In genomic region chr1:24308365-24309015, GRCh38 we compare ENCODE assay signal across 13 cellular contexts. TPM values are rescaled to one million over a fixed set of nuclear protein-coding genes. Genes with fewer than 3 reads are reported as not detected.
A peak's percentile ranks its signal among the peaks of the same experiment; 100 is the strongest.
DNase-seq lines count a peak whose midpoint lies in the region; ATAC-seq, FAIRE-seq and TF ChIP-seq lines count a peak whose summit lies in the region.
"Had no signal": no experiment of that assay in that cellular context is flagged by ENCODE, and none has a peak within 500 bp of the region (broad histone marks: within the 10 kb centered on the region; RNA-seq: fewer than 3 reads in every experiment).

No MANE protein-coding gene starts in this region.

- H3K9me2 ChIP-seq in GM23338 (ENCODE audit: insufficient read depth): 0 out of 2 replicates have a peak, but pooled peaks cover 3% of the 10 kb centered on the region

- ATAC-seq in A549 (peak; percentile 56 to 85; a peak in 3 of 6 replicates), GM23338 (peak; percentile 82), SK-N-SH treated with all-trans-retinoic acid at 6 μM for 48 hours (peak; percentile 81)
- ATAC-seq in activated CD4-positive, alpha-beta T cell treated with anti-CD3 and anti-CD28 coated beads for 36 hours: no peak
- ATAC-seq in stimulated activated effector memory CD8-positive, alpha-beta T cell treated with anti-CD3 and anti-CD28 coated beads, Interleukin-12 subunit alpha, Interleukin-12 subunit beta, amount 100 ng/mL, for 72 hours: no peak
- no peak for ATAC-seq in stimulated activated naive CD8-positive, alpha-beta T cell treated with anti-CD3 and anti-CD28 coated beads, Interleukin-15, Interleukin-2, amounts not matched to agents 100 U/mL and 50 U/mL, for 24 hours

- 65% methylated on average over 7 of the region's 7 CpGs for WGBS in A549 (ENCODE audit: missing lambda C conversion rate)

- peaks cover 2% of the 10 kb centered on the region for H3K27me3 Mint-ChIP-seq in GM23338 (ENCODE audit: insufficient read depth, low read depth, poor library complexity)
- peaks cover 21% of the 10 kb centered on the region for H3K27me3 Mint-ChIP-seq in activated CD4-positive, alpha-beta T cell treated with anti-CD3 and anti-CD28 coated beads for 36 hours

- TF ChIP-seq CTCF in A549 (IDR thresholded peaks at IDR 0.05) (no peak), GM23338 (conservative IDR thresholded peaks at IDR 0.05; ENCODE audit: low read depth in 2 of 2) (peak; percentile 59 to 60), foreskin fibroblast (IDR thresholded peaks at IDR 0.05; ENCODE audit: low read depth, low read length) (peak; percentile 46)

- peak in 1 of 2 experiments; percentile 53 for DNase-seq in A549 (ENCODE audit: low read depth in 1 of 2, low spot score in 1 of 2)
- DNase-seq in GM23338 (ENCODE audit: low spot score): peak; percentile 88
- DNase-seq in foreskin fibroblast: peak in 1 of 2 donors; percentile 28
- DNase-seq in UCSD-AML1 (lab: John Stamatoyannopoulos, UW; ENCODE audit: unreplicated experiment): no peak
- DNase-seq in activated CD4-positive, alpha-beta T cell treated with anti-CD3 and anti-CD28 coated beads for 36 hours: no peak
- no peak for DNase-seq in stimulated activated effector memory CD8-positive, alpha-beta T cell treated with anti-CD3 and anti-CD28 coated beads, Interleukin-12 subunit alpha, Interleukin-12 subunit beta, amount 100 ng/mL, for 72 hours (ENCODE audit: low spot score in 2 of 2)
- no peak for DNase-seq in stimulated activated naive CD8-positive, alpha-beta T cell treated with anti-CD3 and anti-CD28 coated beads, Interleukin-15, Interleukin-2, amounts not matched to agents 100 U/mL and 50 U/mL, for 24 hours
- DNase-seq: BE2C, NCI-H2107, SJCRH30 had no signal

- H3K4me1 Mint-ChIP-seq in GM23338: peaks cover 61% of the 10 kb centered on the region
- H3K4me1 Mint-ChIP-seq in activated CD4-positive, alpha-beta T cell treated with anti-CD3 and anti-CD28 coated beads for 36 hours: peaks cover 7% of the 10 kb centered on the region
- no peaks in the 10 kb centered on the region for H3K4me1 Mint-ChIP-seq in stimulated activated effector memory CD8-positive, alpha-beta T cell treated with anti-CD3 and anti-CD28 coated beads, Interleukin-12 subunit alpha, Interleukin-12 subunit beta, amount 100 ng/mL, for 72 hours

- no peaks in the 10 kb centered on the region for H3K79me2 ChIP-seq in GM23338 (replicated peaks; ENCODE audit: insufficient read depth)

- H3K9me3 Mint-ChIP-seq in GM23338: no peaks in the 10 kb centered on the region
- no peaks in the 10 kb centered on the region for H3K9me3 Mint-ChIP-seq in activated CD4-positive, alpha-beta T cell treated with anti-CD3 and anti-CD28 coated beads for 36 hours (ENCODE audit: low read depth)
- no peaks in the 10 kb centered on the region for H3K9me3 Mint-ChIP-seq in stimulated activated effector memory CD8-positive, alpha-beta T cell treated with anti-CD3 and anti-CD28 coated beads, Interleukin-12 subunit alpha, Interleukin-12 subunit beta, amount 100 ng/mL, for 72 hours

- H3K27ac ChIP-seq in A549 (peak overlapping the region; percentile 5 to 60; a peak in 4 of 6 replicates), GM23338 (ENCODE audit: low read depth) (peak overlapping the region; percentile 40)
- H3K27ac ChIP-seq: SJCRH30, suprapubic skin had no signal

- TF ChIP-seq EP300 in A549 (IDR thresholded peaks at IDR 0.05): no peak

- POLR2A ChIA-PET in A549 (lab: Yijun Ruan, JAX): interaction anchor here (0.5 kb wide), 1 partner anchor 9 kb away, joined by 3 read pairs; no protein-coding TSS in a partner anchor
- POLR2A ChIA-PET in activated CD4-positive, alpha-beta T cell treated with anti-CD3 and anti-CD28 coated beads for 36 hours (lab: Charles Lee): no interaction called here

- TF ChIP-seq RAD21 in A549 (conservative IDR thresholded peaks at IDR 0.05 in 1 of 2, IDR thresholded peaks at IDR 0.05 in 1 of 2): peak; percentile 33 to 42; a peak in 2 of 5 replicates

- no peaks in the 10 kb centered on the region for H3K36me3 ChIP-seq in GM23338 (ENCODE audit: insufficient read depth)
- H3K36me3 ChIP-seq: BE2C, SJCRH30, suprapubic skin had no signal

- FAIRE-seq in A549 (lab: Jason Lieb, UNC): peak; percentile 56

- TF ChIP-seq POLR2A in A549 (IDR thresholded peaks at IDR 0.05; ENCODE audit: low read length): no peak

- peak overlapping the region; percentile 77 for H3K27ac Mint-ChIP-seq in GM23338
- H3K27ac Mint-ChIP-seq in activated CD4-positive, alpha-beta T cell treated with anti-CD3 and anti-CD28 coated beads for 36 hours: no peak overlapping the region
- H3K27ac Mint-ChIP-seq in stimulated activated effector memory CD8-positive, alpha-beta T cell treated with anti-CD3 and anti-CD28 coated beads, Interleukin-12 subunit alpha, Interleukin-12 subunit beta, amount 100 ng/mL, for 72 hours: no peak overlapping the region
- H3K27ac Mint-ChIP-seq: activated naive CD8-positive, alpha-beta T cell had no signal

- H3K27me3 ChIP-seq in GM23338 (ENCODE audit: insufficient read depth): no peaks in the 10 kb centered on the region
- H3K27me3 ChIP-seq: BE2C, suprapubic skin had no signal

- no peaks in the 10 kb centered on the region for H4K20me1 ChIP-seq in GM23338 (replicated peaks; ENCODE audit: insufficient read depth)

- H3K36me3 Mint-ChIP-seq in GM23338 (ENCODE audit: low read depth): no peaks in the 10 kb centered on the region
- H3K36me3 Mint-ChIP-seq in activated CD4-positive, alpha-beta T cell treated with anti-CD3 and anti-CD28 coated beads for 36 hours (ENCODE audit: low read depth): no peaks in the 10 kb centered on the region
- H3K36me3 Mint-ChIP-seq in stimulated activated effector memory CD8-positive, alpha-beta T cell treated with anti-CD3 and anti-CD28 coated beads, Interleukin-12 subunit alpha, Interleukin-12 subunit beta, amount 100 ng/mL, for 72 hours: no peaks in the 10 kb centered on the region
- H3K36me3 Mint-ChIP-seq: activated naive CD8-positive, alpha-beta T cell had no signal

- H3F3A ChIP-seq in GM23338 (replicated peaks; ENCODE audit: low read depth): no peaks in the 10 kb centered on the region

- H3K4me1 ChIP-seq in A549 (peaks cover 5% of the 10 kb centered on the region; the same call in 2 of the 3 replicates), GM23338 (ENCODE audit: insufficient read depth) (peaks cover 44% of the 10 kb centered on the region)
- H3K4me1 ChIP-seq: BE2C, SJCRH30 had no signal

- no peaks in the 10 kb centered on the region for H3K9me3 ChIP-seq in A549
- H3K9me3 ChIP-seq: BE2C, SJCRH30, suprapubic skin had no signal

- intact Hi-C loops in activated CD4-positive, alpha-beta T cell treated with anti-CD3 and anti-CD28 coated beads for 36 hours (cut with DNase I, micrococcal nuclease): loop anchor here in 1 of 2 experiments (1.0 kb wide), 1 partner anchor 57 kb away; no protein-coding TSS in a partner anchor

- H3K4me3 ChIP-seq in A549 (no peak overlapping the region), GM23338 (no peak overlapping the region), foreskin fibroblast (ENCODE audit: low read depth in 1 of 2, low read length in 2 of 2) (no peak overlapping the region)
- H3K4me3 ChIP-seq: SJCRH30, suprapubic skin had no signal

- H3K4me3 Mint-ChIP-seq in GM23338: peak overlapping the region; percentile 12; the same call in 1 of the 3 replicates
- no peak overlapping the region for H3K4me3 Mint-ChIP-seq in activated CD4-positive, alpha-beta T cell treated with anti-CD3 and anti-CD28 coated beads for 36 hours
- no peak overlapping the region for H3K4me3 Mint-ChIP-seq in stimulated activated effector memory CD8-positive, alpha-beta T cell treated with anti-CD3 and anti-CD28 coated beads, Interleukin-12 subunit alpha, Interleukin-12 subunit beta, amount 100 ng/mL, for 72 hours
- H3K4me3 Mint-ChIP-seq: activated naive CD8-positive, alpha-beta T cell had no signal

- H3K4me2 ChIP-seq in A549 (no peak overlapping the region), GM23338 (peak overlapping the region; percentile 3; the same call in 1 of the 2 replicates)

- CTCF ChIA-PET in A549 (lab: Yijun Ruan, JAX): interaction anchor here (0.8 to 3.4 kb wide), 8 partner anchors 14 to 110 kb away, joined by 3 to 22 read pairs (median 5); no protein-coding TSS in a partner anchor
- CTCF ChIA-PET in activated CD4-positive, alpha-beta T cell treated with anti-CD3 and anti-CD28 coated beads for 36 hours (lab: Charles Lee): interaction anchor here (0.8 to 1.7 kb wide), 5 partner anchors 8 to 122 kb away, joined by 3 to 9 read pairs (median 3); no protein-coding TSS in a partner anchor

- no peak overlapping the region for H2AFZ ChIP-seq in GM23338

TF ChIP-seq in A549, 52 proteins besides CTCF, POLR2A, EP300 and RAD21:
- TF ChIP-seq JUNB (IDR thresholded peaks at IDR 0.05): no peak
- peak; percentile 45; the same call in 2 of the 3 replicates for TF ChIP-seq SMC3 (IDR thresholded peaks at IDR 0.05)

TF ChIP-seq in GM23338, 12 proteins besides CTCF, POLR2A, EP300 and RAD21 (continues in another document):
- TF ChIP-seq ETS1 (IDR thresholded peaks at IDR 0.05): peak; percentile 12; the same call in 1 of the 2 replicates

RNA-seq across cellular contexts. Expression of gene GRHL3, which starts 10.7 kb away (rescaled TPM):
- 1.6 and 2.5 TPM in 2 replicates for polyA plus RNA-seq in A549 (2011; rRNA removed)
- polyA plus RNA-seq in A549 (2012; cell fraction: cytosol; rRNA removed): 1.2 and 1.4 TPM in 2 replicates
- 1.2 and 1.8 TPM in 2 replicates for polyA plus RNA-seq in A549 (2012; cell fraction: nucleus; rRNA removed)
- polyA plus RNA-seq in A549 (2017; fragmentation: RNase III; extraction: RNeasy Plus Mini Kit Qiagen cat#74134 plus additional on column Dnase treatment): 0.58 to 0.71 TPM (median 0.59 TPM) in 3 replicates
- polyA minus RNA-seq in A549 (2011; rRNA and poly(A)+ RNA removed): 0.68 and 1.2 TPM in 2 replicates
- total RNA-seq in GM23338 (2014; rRNA removed; shearing (Covaris generic)): 0.93 and 1.1 TPM in 2 replicates
- polyA plus RNA-seq in GM23338 (2016; fragmentation: Nextera tagmentation; extraction: Ambion mirVana): 0.78 and 1.4 TPM in 2 replicates
- total RNA-seq in activated CD4-positive, alpha-beta T cell treated with anti-CD3 and anti-CD28 coated beads for 36 hours: not detected
- total RNA-seq: SJCRH30 had no signal

Comparison
In these comparisons a context has a peak if more than half of its experiments do, and no peak if none do; other contexts are left out.
1. ATAC-seq: peak in A549 (2 of 2), GM23338 (single experiment) and SK-N-SH treated with all-trans-retinoic acid at 6 μM for 48 hours (single experiment); none in activated CD4-positive, alpha-beta T cell treated with anti-CD3 and anti-CD28 coated beads for 36 hours (single experiment), stimulated activated effector memory CD8-positive, alpha-beta T cell treated with anti-CD3 and anti-CD28 coated beads, Interleukin-12 subunit alpha, Interleukin-12 subunit beta, amount 100 ng/mL, for 72 hours (single experiment) and stimulated activated naive CD8-positive, alpha-beta T cell treated with anti-CD3 and anti-CD28 coated beads, Interleukin-15, Interleukin-2, amounts not matched to agents 100 U/mL and 50 U/mL, for 24 hours (single experiment).